1 cellular context compared by ENCODE assay signal in the genomic region with DNA sequence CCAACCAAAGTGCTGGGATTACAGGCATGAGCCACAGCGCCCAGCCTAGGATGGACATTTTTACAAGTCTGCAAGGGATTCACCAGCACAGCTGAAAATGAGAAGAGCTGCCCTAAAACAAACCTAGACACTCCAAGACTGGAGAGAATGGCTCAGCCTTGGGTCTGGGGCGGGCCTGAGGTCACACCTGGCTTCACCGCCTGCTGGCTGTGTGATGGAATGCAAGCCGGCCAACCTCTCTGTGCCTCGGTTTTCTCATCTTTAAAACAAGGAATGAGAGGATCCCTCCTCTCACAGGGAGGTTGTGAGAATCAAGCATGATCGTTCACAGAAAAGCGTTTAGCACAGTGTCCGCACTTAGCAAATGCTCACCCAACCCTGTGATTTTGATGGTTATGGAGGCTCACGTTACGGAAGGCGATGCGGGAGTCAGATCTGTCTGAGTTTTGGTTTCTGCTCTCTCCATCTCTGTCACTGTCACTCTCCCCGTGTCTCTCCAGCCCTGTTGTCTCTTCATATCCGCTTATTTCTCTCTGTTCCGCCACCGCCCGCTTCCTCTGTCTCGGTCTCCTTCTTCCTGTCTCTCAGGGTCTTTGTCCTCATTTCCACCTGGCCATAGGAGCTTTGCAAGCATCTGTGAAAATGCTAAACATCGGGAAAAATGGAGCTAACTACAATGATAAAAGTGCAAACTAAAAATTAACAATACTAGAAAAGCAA.
TF ChIP-seq lines count a peak whose summit lies in the region.

No MANE protein-coding gene starts in this region.

TF ChIP-seq in GM23338, 12 proteins besides CTCF, POLR2A, EP300 and RAD21 (continued from another document):
- TF ChIP-seq, protein P1, sequence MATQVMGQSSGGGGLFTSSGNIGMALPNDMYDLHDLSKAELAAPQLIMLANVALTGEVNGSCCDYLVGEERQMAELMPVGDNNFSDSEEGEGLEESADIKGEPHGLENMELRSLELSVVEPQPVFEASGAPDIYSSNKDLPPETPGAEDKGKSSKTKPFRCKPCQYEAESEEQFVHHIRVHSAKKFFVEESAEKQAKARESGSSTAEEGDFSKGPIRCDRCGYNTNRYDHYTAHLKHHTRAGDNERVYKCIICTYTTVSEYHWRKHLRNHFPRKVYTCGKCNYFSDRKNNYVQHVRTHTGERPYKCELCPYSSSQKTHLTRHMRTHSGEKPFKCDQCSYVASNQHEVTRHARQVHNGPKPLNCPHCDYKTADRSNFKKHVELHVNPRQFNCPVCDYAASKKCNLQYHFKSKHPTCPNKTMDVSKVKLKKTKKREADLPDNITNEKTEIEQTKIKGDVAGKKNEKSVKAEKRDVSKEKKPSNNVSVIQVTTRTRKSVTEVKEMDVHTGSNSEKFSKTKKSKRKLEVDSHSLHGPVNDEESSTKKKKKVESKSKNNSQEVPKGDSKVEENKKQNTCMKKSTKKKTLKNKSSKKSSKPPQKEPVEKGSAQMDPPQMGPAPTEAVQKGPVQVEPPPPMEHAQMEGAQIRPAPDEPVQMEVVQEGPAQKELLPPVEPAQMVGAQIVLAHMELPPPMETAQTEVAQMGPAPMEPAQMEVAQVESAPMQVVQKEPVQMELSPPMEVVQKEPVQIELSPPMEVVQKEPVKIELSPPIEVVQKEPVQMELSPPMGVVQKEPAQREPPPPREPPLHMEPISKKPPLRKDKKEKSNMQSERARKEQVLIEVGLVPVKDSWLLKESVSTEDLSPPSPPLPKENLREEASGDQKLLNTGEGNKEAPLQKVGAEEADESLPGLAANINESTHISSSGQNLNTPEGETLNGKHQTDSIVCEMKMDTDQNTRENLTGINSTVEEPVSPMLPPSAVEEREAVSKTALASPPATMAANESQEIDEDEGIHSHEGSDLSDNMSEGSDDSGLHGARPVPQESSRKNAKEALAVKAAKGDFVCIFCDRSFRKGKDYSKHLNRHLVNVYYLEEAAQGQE (IDR thresholded peaks at IDR 0.05; ENCODE audit: unreplicated experiment), result no peak
- no peak for TF ChIP-seq EZH2 (IDR thresholded peaks at IDR 0.05; ENCODE audit: low read depth, unreplicated experiment)
- TF ChIP-seq EZH2phosphoT487 (IDR thresholded peaks at IDR 0.05; ENCODE audit: unreplicated experiment), result no peak
- TF ChIP-seq, protein P2, sequence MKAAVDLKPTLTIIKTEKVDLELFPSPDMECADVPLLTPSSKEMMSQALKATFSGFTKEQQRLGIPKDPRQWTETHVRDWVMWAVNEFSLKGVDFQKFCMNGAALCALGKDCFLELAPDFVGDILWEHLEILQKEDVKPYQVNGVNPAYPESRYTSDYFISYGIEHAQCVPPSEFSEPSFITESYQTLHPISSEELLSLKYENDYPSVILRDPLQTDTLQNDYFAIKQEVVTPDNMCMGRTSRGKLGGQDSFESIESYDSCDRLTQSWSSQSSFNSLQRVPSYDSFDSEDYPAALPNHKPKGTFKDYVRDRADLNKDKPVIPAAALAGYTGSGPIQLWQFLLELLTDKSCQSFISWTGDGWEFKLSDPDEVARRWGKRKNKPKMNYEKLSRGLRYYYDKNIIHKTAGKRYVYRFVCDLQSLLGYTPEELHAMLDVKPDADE (IDR thresholded peaks at IDR 0.05), result no peak
